ENCODE assay signal across 28 cellular contexts in the genomic region with DNA sequence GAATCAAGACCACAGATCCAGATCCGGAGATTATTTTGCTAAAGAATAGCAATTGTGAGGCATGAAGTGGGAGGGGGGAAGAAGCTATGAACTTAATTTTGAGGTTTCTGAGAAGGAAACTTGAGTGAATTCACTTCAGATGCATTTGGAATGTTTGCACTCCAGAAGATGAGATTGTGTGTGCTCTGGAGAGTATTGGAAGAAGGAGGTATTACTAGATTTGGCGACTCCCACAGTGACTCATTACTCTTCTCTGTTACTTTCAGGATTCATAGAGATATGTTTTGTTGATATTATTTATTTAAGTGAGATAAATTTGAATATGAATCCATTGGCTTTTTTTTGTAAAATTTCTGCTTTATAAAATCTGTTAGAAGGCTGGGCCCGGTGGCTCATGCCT.
"Had no signal": no experiment of that assay in that cellular context is flagged by ENCODE, and none has a peak within 500 bp of the region (broad histone marks: within the 10 kb centered on the region; RNA-seq: fewer than 3 reads in every experiment).

No MANE protein-coding gene starts in this region.

- DNase-seq: stimulated activated CD4-positive, alpha-beta T cell treated with anti-CD3 and anti-CD28 coated beads, Interleukin-2, amount 100 ng/mL, for 48 hours; stimulated activated CD4-positive, alpha-beta T cell treated with anti-CD3 and anti-CD28 coated beads, Interleukin-4, amount 100 ng/mL, for 1 hour; stimulated activated CD4-positive, alpha-beta T cell treated with anti-CD3 and anti-CD28 coated beads, Interleukin-4, amount 100 ng/mL, for 24 hours; stimulated activated CD4-positive, alpha-beta T cell treated with anti-CD3 and anti-CD28 coated beads, Interleukin-4, amount 100 ng/mL, for 4 hours; stimulated activated CD8-positive, alpha-beta memory T cell treated with anti-CD3 and anti-CD28 coated beads, Interleukin-4, amount 100 ng/mL, for 48 hours; stimulated activated naive B cell treated with anti-CD40 and anti-IgM and Interleukin-4, amounts not matched to agents 10 μg/mL and 1 μg/mL and 100 μg/mL, for 72 hours; stimulated activated naive CD4-positive, alpha-beta T cell; stimulated activated naive CD4-positive, alpha-beta T cell treated with Interleukin-2 at 50 U/mL for 16 hours; stimulated activated naive CD8-positive, alpha-beta T cell treated with anti-CD3 and anti-CD28 coated beads, Interleukin-15, amount 100 ng/mL, for 72 hours; stimulated activated naive CD8-positive, alpha-beta T cell treated with anti-CD3 and anti-CD28 coated beads, Interleukin-15, Interleukin-2, amounts not matched to agents 100 U/mL and 50 U/mL, for 24 hours; stomach; substantia nigra; testis; thyroid gland; tibial artery; transverse colon; trophoblast cell; upper lobe of left lung; upper lobe of right lung; uterus had no signal

- H3K27ac ChIP-seq: stomach, suprapubic skin, testis, thoracic aorta, thyroid gland, tibial artery, tibial nerve, transverse colon, upper lobe of left lung, upper lobe of right lung, uterus, vagina had no signal

- FAIRE-seq: urothelium cell line had no signal

- H3K27ac Mint-ChIP-seq: stimulated activated effector memory CD8-positive, alpha-beta T cell treated with anti-CD3 and anti-CD28 coated beads, Interleukin-12 subunit alpha, Interleukin-12 subunit beta, amount 100 ng/mL, for 72 hours; stimulated activated memory B cell treated with anti-CD40 and anti-IgM and Interleukin-4, amounts not matched to agents 10 μg/mL and 1 μg/mL and 100 μg/mL, for 72 hours; stimulated activated naive B cell treated with anti-CD40 and anti-IgM and Interleukin-4, amounts not matched to agents 10 μg/mL and 1 μg/mL and 100 μg/mL, for 72 hours; stimulated activated naive CD8-positive, alpha-beta T cell treated with anti-CD3 and anti-CD28 coated beads, Interleukin-15, amount 100 ng/mL, for 72 hours; stimulated activated naive CD8-positive, alpha-beta T cell treated with anti-CD3 and anti-CD28 coated beads, Interleukin-15, Interleukin-2, amounts not matched to agents 100 ng/mL and 50 ng/mL, for 24 hours had no signal

- H3K4me3 Mint-ChIP-seq: stimulated activated effector memory CD8-positive, alpha-beta T cell treated with anti-CD3 and anti-CD28 coated beads, Interleukin-12 subunit alpha, Interleukin-12 subunit beta, amount 100 ng/mL, for 72 hours; stimulated activated memory B cell treated with anti-CD40 and anti-IgM and Interleukin-4, amounts not matched to agents 10 μg/mL and 1 μg/mL and 100 μg/mL, for 72 hours; stimulated activated naive B cell treated with anti-CD40 and anti-IgM and Interleukin-4, amounts not matched to agents 10 μg/mL and 1 μg/mL and 100 μg/mL, for 72 hours; stimulated activated naive CD8-positive, alpha-beta T cell treated with anti-CD3 and anti-CD28 coated beads, Interleukin-15, amount 100 ng/mL, for 72 hours; stimulated activated naive CD8-positive, alpha-beta T cell treated with anti-CD3 and anti-CD28 coated beads, Interleukin-15, Interleukin-2, amounts not matched to agents 100 ng/mL and 50 ng/mL, for 24 hours had no signal

- H3K9me3 ChIP-seq: stomach, suprapubic skin, testis, thoracic aorta, thyroid gland, tibial artery, transverse colon, upper lobe of left lung, upper lobe of right lung, uterus, vagina had no signal

- H3K36me3 Mint-ChIP-seq: stimulated activated effector memory CD8-positive, alpha-beta T cell treated with anti-CD3 and anti-CD28 coated beads, Interleukin-12 subunit alpha, Interleukin-12 subunit beta, amount 100 ng/mL, for 72 hours; stimulated activated memory B cell treated with anti-CD40 and anti-IgM and Interleukin-4, amounts not matched to agents 10 μg/mL and 1 μg/mL and 100 μg/mL, for 72 hours; stimulated activated naive B cell treated with anti-CD40 and anti-IgM and Interleukin-4, amounts not matched to agents 10 μg/mL and 1 μg/mL and 100 μg/mL, for 72 hours had no signal

- H3K4me1 Mint-ChIP-seq: stimulated activated effector memory CD8-positive, alpha-beta T cell treated with anti-CD3 and anti-CD28 coated beads, Interleukin-12 subunit alpha, Interleukin-12 subunit beta, amount 100 ng/mL, for 72 hours; stimulated activated memory B cell treated with anti-CD40 and anti-IgM and Interleukin-4, amounts not matched to agents 10 μg/mL and 1 μg/mL and 100 μg/mL, for 72 hours; stimulated activated naive B cell treated with anti-CD40 and anti-IgM and Interleukin-4, amounts not matched to agents 10 μg/mL and 1 μg/mL and 100 μg/mL, for 72 hours; stimulated activated naive CD8-positive, alpha-beta T cell treated with anti-CD3 and anti-CD28 coated beads, Interleukin-15, amount 100 ng/mL, for 72 hours had no signal

- H3K36me3 ChIP-seq: stomach, suprapubic skin, thoracic aorta, thyroid gland, tibial artery, tibial nerve, transverse colon, upper lobe of left lung, upper lobe of right lung, uterus, vagina had no signal

- H3K27me3 ChIP-seq: stomach, suprapubic skin, testis, thyroid gland, tibial artery, tibial nerve, transverse colon, upper lobe of left lung, upper lobe of right lung, uterus, vagina had no signal

- H3K27me3 Mint-ChIP-seq: stimulated activated memory B cell treated with anti-CD40 and anti-IgM and Interleukin-4, amounts not matched to agents 10 μg/mL and 1 μg/mL and 100 μg/mL, for 72 hours; stimulated activated naive B cell treated with anti-CD40 and anti-IgM and Interleukin-4, amounts not matched to agents 10 μg/mL and 1 μg/mL and 100 μg/mL, for 72 hours; stimulated activated naive CD8-positive, alpha-beta T cell treated with anti-CD3 and anti-CD28 coated beads, Interleukin-15, amount 100 ng/mL, for 72 hours; stimulated activated naive CD8-positive, alpha-beta T cell treated with anti-CD3 and anti-CD28 coated beads, Interleukin-15, Interleukin-2, amounts not matched to agents 100 ng/mL and 50 ng/mL, for 24 hours had no signal

- H3K4me1 ChIP-seq: stomach, suprapubic skin, testis, thyroid gland, tibial artery, tibial nerve, transverse colon, upper lobe of left lung, upper lobe of right lung, uterus, vagina had no signal

- H3K4me3 ChIP-seq: stomach, suprapubic skin, testis, thoracic aorta, thyroid gland, tibial artery, tibial nerve, transverse colon, upper lobe of left lung, upper lobe of right lung, uterus, vagina had no signal

- ATAC-seq: stimulated activated effector memory CD8-positive, alpha-beta T cell treated with anti-CD3 and anti-CD28 coated beads, Interleukin-12 subunit alpha, Interleukin-12 subunit beta, amount 100 ng/mL, for 72 hours; stimulated activated memory B cell treated with anti-CD40 and anti-IgM and Interleukin-4, amounts not matched to agents 10 μg/mL and 1 μg/mL and 100 μg/mL, for 72 hours; stimulated activated naive B cell treated with anti-CD40 and anti-IgM and Interleukin-4, amounts not matched to agents 10 μg/mL and 1 μg/mL and 100 μg/mL, for 72 hours; stimulated activated naive CD8-positive, alpha-beta T cell treated with anti-CD3 and anti-CD28 coated beads, Interleukin-15, amount 100 ng/mL, for 72 hours; stimulated activated naive CD8-positive, alpha-beta T cell treated with anti-CD3 and anti-CD28 coated beads, Interleukin-15, Interleukin-2, amounts not matched to agents 100 U/mL and 50 U/mL, for 24 hours; upper lobe of right lung had no signal
